19 cellular contexts compared by ENCODE assay signal in the genomic region with DNA sequence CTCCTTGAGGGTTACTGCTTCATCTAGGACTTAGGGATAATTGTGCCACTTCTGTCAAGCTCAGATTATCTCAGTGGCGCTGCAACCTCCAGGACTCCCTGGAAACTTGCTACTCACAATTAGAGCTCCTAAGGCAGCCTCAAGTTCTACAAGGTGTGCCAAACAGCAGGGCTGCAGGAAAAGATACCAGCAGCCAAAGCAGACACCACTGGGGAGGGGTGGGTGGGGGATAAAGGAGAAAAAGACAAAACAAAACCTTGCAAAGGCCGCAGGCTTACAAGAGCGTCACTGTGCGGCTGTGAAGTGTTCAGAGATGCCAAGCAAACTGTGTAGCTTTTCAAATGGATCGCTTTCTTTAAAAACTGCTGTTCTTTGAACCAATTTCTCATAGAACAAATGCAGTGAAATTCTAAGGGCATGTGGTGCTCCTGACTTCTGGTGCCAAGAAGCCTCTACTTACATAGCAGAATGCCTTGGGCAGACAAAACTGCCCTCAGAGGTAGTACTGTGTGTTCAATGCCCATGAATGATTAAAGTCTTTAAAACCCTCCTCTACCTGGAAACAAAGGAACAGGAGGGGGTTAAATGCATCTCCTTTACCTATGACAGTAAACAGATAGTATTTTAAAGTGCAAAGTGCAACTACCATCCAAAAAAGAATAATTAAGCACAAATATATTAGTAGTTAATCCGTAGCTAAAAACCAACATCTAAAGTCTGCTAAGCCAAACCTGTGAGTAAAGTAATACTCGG.
DNase-seq lines count a peak whose midpoint lies in the region; ATAC-seq, FAIRE-seq and TF ChIP-seq lines count a peak whose summit lies in the region.
"Had no signal": no experiment of that assay in that cellular context is flagged by ENCODE, and none has a peak within 500 bp of the region (broad histone marks: within the 10 kb centered on the region; RNA-seq: fewer than 3 reads in every experiment).

No MANE protein-coding gene starts in this region.

- TF ChIP-seq CTCF in HepG2 (CRISPR knock-in tag; IDR thresholded peaks at IDR 0.05), result no peak
- TF ChIP-seq CTCF in right lobe of liver (IDR thresholded peaks at IDR 0.05), result no peak
- no peak for TF ChIP-seq CTCF in activated B cell treated with CpG ODN at 0.5 μM for 24 hours (IDR thresholded peaks at IDR 0.05)

- no peak for ATAC-seq in HepG2
- ATAC-seq in right lobe of liver, result no peak
- no peak for ATAC-seq in activated B cell treated with CpG ODN at 0.5 μM for 24 hours (ENCODE audit: low read depth)
- no peak for ATAC-seq in aorta (ENCODE audit: low FRiP score)
- no peak for ATAC-seq in HG02571 (IDR thresholded peaks at IDR 0.05; ENCODE audit: unreplicated experiment)

- CTCF ChIA-PET in HepG2 (lab: Yijun Ruan, JAX; ENCODE audit: low intra/inter-chr PET ratio, low total read pairs), result no interaction called here
- CTCF ChIA-PET in activated B cell treated with CpG ODN at 0.5 μM for 24 hours (lab: Charles Lee), result interaction anchor here (0.7 kb wide), 1 partner anchor 246 kb away, joined by 3 read pairs; no protein-coding TSS in a partner anchor

- H3K36me3 ChIP-seq in HepG2 (replicated peaks in 1 of 2; ENCODE audit: control insufficient read depth in 1 of 2, insufficient read depth in 2 of 2, low read length in 2 of 2) (peaks cover 4% of the 10 kb centered on the region in 2 experiments; a peak in 2 of 5 replicates), right lobe of liver (no peaks in the 10 kb centered on the region), muscle layer of colon (ENCODE audit: insufficient read depth, low read length) (no peaks in the 10 kb centered on the region), aorta (ENCODE audit: control insufficient read depth in 1 of 2, insufficient read depth in 2 of 2, low read length in 1 of 2) (no peaks in the 10 kb centered on the region)
- H3K36me3 ChIP-seq: cardiac muscle cell had no signal

- H4K20me1 ChIP-seq in HepG2 (ENCODE audit: insufficient read depth, low read length), result no peaks in the 10 kb centered on the region

- no peaks in the 10 kb centered on the region for H3K27me3 Mint-ChIP-seq in activated B cell treated with CpG ODN at 0.5 μM for 24 hours
- H3K27me3 Mint-ChIP-seq: CD4-positive, alpha-beta memory T cell had no signal

- H3K36me3 Mint-ChIP-seq in activated B cell treated with CpG ODN at 0.5 μM for 24 hours (ENCODE audit: low read depth), result peaks cover 26% of the 10 kb centered on the region

- in situ Hi-C loops in HepG2 (cut with HindIII; ENCODE audit: extremely low pct_ligation_motif_present, low pct_unique_long_range_greater_than_20kb), result no loop called here

- H3K4me1 Mint-ChIP-seq in activated B cell treated with CpG ODN at 0.5 μM for 24 hours, result peaks cover 78% of the 10 kb centered on the region

- H3K4me3 Mint-ChIP-seq in activated B cell treated with CpG ODN at 0.5 μM for 24 hours, result no peak overlapping the region
- H3K4me3 Mint-ChIP-seq: activated T-helper 1 cell treated with anti-CD3 and anti-CD28 coated beads, Interleukin-12 subunit alpha, Interleukin-12 subunit beta, Interleukin-2, Interleukin-4 antibody, amounts not matched to agents 30 ng/mL and 10 ng/mL and 1 ng/mL, durations not matched to agents 14 hours and 24 hours and 36 hours; CD4-positive, alpha-beta memory T cell had no signal

- DNase-seq in HepG2 (ENCODE audit: low spot score), result no peak
- DNase-seq in right lobe of liver, result no peak
- DNase-seq in activated B cell treated with CpG ODN at 0.5 μM for 24 hours, result no peak
- DNase-seq in aorta, result no peak
- DNase-seq in NCI-H1048 (lab: John Stamatoyannopoulos, UW), result no peak
- no peak for DNase-seq in NCI-H187 treated with DMSO at 0.1 percent for 48 hours (lab: John Stamatoyannopoulos, UW)
- DNase-seq: activated CD4-positive, CD25-positive, alpha-beta regulatory T cell; CD4-positive, alpha-beta memory T cell; dermis blood vessel endothelial cell; GF-D8; NCI-H1930; right cardiac atrium; SK-N-SH; stimulated activated CD4-positive, alpha-beta T cell treated with anti-CD3 and anti-CD28 coated beads, Interleukin-15, amount 100 ng/mL, for 24 hours had no signal

- TF ChIP-seq POLR2A in HepG2 (IDR thresholded peaks at IDR 0.05; ENCODE audit: insufficient read depth in 1 of 2, low read depth in 2 of 2, low read length in 2 of 2), result no peak
- no peak for TF ChIP-seq POLR2A in right lobe of liver (IDR thresholded peaks at IDR 0.05)

- TF ChIP-seq EP300 in HepG2 (IDR thresholded peaks at IDR 0.05; ENCODE audit: low read depth in 2 of 2, low read length in 2 of 2) (no peak), HepG2 (CRISPR knock-in tag; IDR thresholded peaks at IDR 0.05; ENCODE audit: borderline replicate concordance) (no peak)

- H3K9me3 Mint-ChIP-seq in activated B cell treated with CpG ODN at 0.5 μM for 24 hours, result no peaks in the 10 kb centered on the region
- H3K9me3 Mint-ChIP-seq: activated T-helper 1 cell treated with anti-CD3 and anti-CD28 coated beads, Interleukin-12 subunit alpha, Interleukin-12 subunit beta, Interleukin-2, Interleukin-4 antibody, amounts not matched to agents 30 ng/mL and 10 ng/mL and 1 ng/mL, durations not matched to agents 14 hours and 24 hours and 36 hours; CD4-positive, alpha-beta memory T cell had no signal

- intact Hi-C loops in HepG2 (cut with micrococcal nuclease; ENCODE audit: unreplicated experiment) (no loop called here), right lobe of liver (cut with DNase I) (no loop called here), activated B cell treated with CpG ODN at 0.5 μM for 24 hours (cut with micrococcal nuclease) (loop anchor here (5.0 to 10.0 kb wide), 2 partner anchors 165 to 282 kb away; no protein-coding TSS in a partner anchor), aorta (cut with DNase I) (loop anchor here in 1 of 2 donors (5.0 kb wide), 1 partner anchor 58 kb away; no protein-coding TSS in a partner anchor)

- H3K4me1 ChIP-seq in HepG2 (ENCODE audit: insufficient read depth, low read length) (peaks cover 23% of the 10 kb centered on the region), right lobe of liver (no peaks in the 10 kb centered on the region), muscle layer of colon (ENCODE audit: insufficient read depth, low read length) (peaks cover 42% of the 10 kb centered on the region), aorta (ENCODE audit: control insufficient read depth in 1 of 2, insufficient read depth in 2 of 2, low read length in 2 of 2) (peaks cover 3 to 5% of the 10 kb centered on the region in 2 donors)

- no TSS peak for BruUV-seq in HepG2 (replicated peaks; lab: Mats Ljungman, UMichigan)

- FAIRE-seq in HepG2 (lab: Jason Lieb, UNC), result no peak

- no peak overlapping the region for H3K4me2 ChIP-seq in HepG2 (ENCODE audit: low read depth, low read length)
- H3K4me2 ChIP-seq: KMS-11, SK-N-SH had no signal

- peak overlapping the region; percentile 30 for H3K27ac Mint-ChIP-seq in activated B cell treated with CpG ODN at 0.5 μM for 24 hours
- H3K27ac Mint-ChIP-seq: activated T-helper 1 cell treated with anti-CD3 and anti-CD28 coated beads, Interleukin-12 subunit alpha, Interleukin-12 subunit beta, Interleukin-2, Interleukin-4 antibody, amounts not matched to agents 30 ng/mL and 10 ng/mL and 1 ng/mL, durations not matched to agents 14 hours and 24 hours and 36 hours; CD4-positive, alpha-beta memory T cell had no signal

- POLR2A ChIA-PET in HepG2 (lab: Yijun Ruan, JAX), result interaction anchor here (0.7 to 1.0 kb wide), 2 partner anchors 15 to 24 kb away, joined by 3 to 4 read pairs; no protein-coding TSS in a partner anchor
- POLR2A ChIA-PET in activated B cell treated with CpG ODN at 0.5 μM for 24 hours (lab: Charles Lee), result interaction anchor here (0.7 kb wide), 1 partner anchor 151 kb away, joined by 3 read pairs; no protein-coding TSS in a partner anchor

- no peaks in the 10 kb centered on the region for H3K9me3 ChIP-seq in HepG2 (ENCODE audit: low read length)
- H3K9me3 ChIP-seq in right lobe of liver, result no peaks in the 10 kb centered on the region
- no peaks in the 10 kb centered on the region for H3K9me3 ChIP-seq in muscle layer of colon (ENCODE audit: low read length)
- H3K9me3 ChIP-seq in aorta (ENCODE audit: control insufficient read depth, low read length), result no peaks in the 10 kb centered on the region
- H3K9me3 ChIP-seq: SK-N-SH had no signal

- 79% methylated on average over 7 of the region's 7 CpGs for WGBS in HepG2 (ENCODE audit: low lambda C conversion rate)
- WGBS in right lobe of liver (ENCODE audit: insufficient coverage, low coverage, low lambda C conversion rate, missing lambda C conversion rate), result 78% methylated on average over 6 of the region's 7 CpGs
- WGBS in aorta, 2 donors, result 7 to 10% methylated on average over 7 of the region's 7 CpGs

- H3K27me3 ChIP-seq in HepG2 (ENCODE audit: control insufficient read depth in 1 of 2, insufficient read depth in 2 of 2, low read length in 2 of 2) (no peaks in the 10 kb centered on the region), right lobe of liver (no peaks in the 10 kb centered on the region), muscle layer of colon (ENCODE audit: control insufficient read depth in 1 of 2, insufficient read depth in 2 of 2, low read length in 2 of 2) (no peaks in the 10 kb centered on the region), aorta (ENCODE audit: control insufficient read depth in 1 of 2, insufficient read depth in 2 of 2, low read length in 1 of 2) (no peaks in the 10 kb centered on the region)
- H3K27me3 ChIP-seq: cardiac muscle cell had no signal

- H3K79me2 ChIP-seq in HepG2 (ENCODE audit: insufficient read depth, low read length), result peaks cover 2% of the 10 kb centered on the region

- H2AFZ ChIP-seq in HepG2 (ENCODE audit: low read length), result no peak overlapping the region

- H3K4me3 ChIP-seq in HepG2 (replicated peaks in 1 of 3; ENCODE audit: insufficient read depth in 1 of 3, low read depth in 2 of 3, low read length in 3 of 3), result no peak overlapping the region
- H3K4me3 ChIP-seq in right lobe of liver, result no peak overlapping the region
- peak overlapping the region in 1 of 2 donors; percentile 29 for H3K4me3 ChIP-seq in muscle layer of colon (ENCODE audit: low read depth in 1 of 2, low read length in 2 of 2)
- H3K4me3 ChIP-seq in aorta (ENCODE audit: low read length in 2 of 2), result peak overlapping the region; percentile 20 to 34
- H3K4me3 ChIP-seq: cardiac muscle cell had no signal

- TF ChIP-seq RAD21 in HepG2 (CRISPR knock-in tag; IDR thresholded peaks at IDR 0.05), result no peak

- H3K9ac ChIP-seq in HepG2 (ENCODE audit: insufficient read depth, low read depth, low read length) (no peak overlapping the region), muscle layer of colon (ENCODE audit: low read length) (no peak overlapping the region)
- H3K9ac ChIP-seq: KMS-11, SK-N-SH had no signal

- no peak overlapping the region for H3K27ac ChIP-seq in HepG2 (ENCODE audit: extremely low read length, insufficient read depth, low read length)
- H3K27ac ChIP-seq in right lobe of liver, result no peak overlapping the region
- peak overlapping the region; percentile 60 for H3K27ac ChIP-seq in muscle layer of colon (ENCODE audit: low read depth, low read length)
- H3K27ac ChIP-seq in aorta (ENCODE audit: low read depth in 1 of 2, low read length in 2 of 2), result peak overlapping the region; percentile 44 to 59
- H3K27ac ChIP-seq: cardiac muscle cell, KMS-11 had no signal

TF ChIP-seq in HepG2, 621 proteins besides CTCF, POLR2A, EP300 and RAD21:
- no peak for TF ChIP-seq ZNF331 (CRISPR knock-in tag; IDR thresholded peaks at IDR 0.05)
- no peak for TF ChIP-seq ZFAT (CRISPR knock-in tag; conservative IDR thresholded peaks at IDR 0.05)
- peak; percentile 69; the same call in 1 of the 2 replicates for TF ChIP-seq ZNF652 (CRISPR knock-in tag; IDR thresholded peaks at IDR 0.05; ENCODE audit: borderline replicate concordance, low read depth)

Comparison
In these comparisons a context has a peak if more than half of its experiments do, and no peak if none do; other contexts are left out.
1. H3K27ac ChIP-seq: peak in muscle layer of colon (single experiment) and aorta (2 of 2); none in HepG2 (single experiment) and right lobe of liver (0 of 3).
2. H3K4me3 ChIP-seq: peak in aorta (2 of 2); none in HepG2 (0 of 3) and right lobe of liver (0 of 3).